Comparison of ENCODE assay signal across 11 cellular contexts in the genomic region with DNA sequence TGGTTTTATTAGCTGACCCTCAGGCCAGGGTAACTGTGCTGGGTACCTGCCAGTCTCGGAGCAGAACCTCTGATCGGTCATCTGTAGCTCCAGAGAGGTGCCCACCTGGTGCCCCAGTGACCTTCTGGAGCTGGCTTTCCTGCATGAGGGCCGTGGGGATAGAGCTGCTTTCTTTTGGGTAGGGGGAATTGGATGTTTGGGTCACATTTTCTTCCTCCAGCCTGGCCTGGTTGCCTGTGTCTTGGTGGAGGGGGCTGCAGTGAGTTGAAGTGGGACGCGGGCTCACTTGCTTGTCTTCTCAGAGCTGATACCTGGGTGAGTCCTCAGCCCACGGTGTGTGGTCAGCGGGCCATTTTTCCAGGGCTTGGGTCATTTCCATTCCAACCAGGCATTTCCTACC. TPM values are rescaled to one million over a fixed set of nuclear protein-coding genes. Genes with fewer than 3 reads are reported as not detected.
DNase-seq lines count a peak whose midpoint lies in the region; ATAC-seq and TF ChIP-seq lines count a peak whose summit lies in the region.
"Had no signal": no experiment of that assay in that cellular context is flagged by ENCODE, and none has a peak within 500 bp of the region (broad histone marks: within the 10 kb centered on the region; RNA-seq: fewer than 3 reads in every experiment).

No MANE protein-coding gene starts in this region.

- H3K9me3 ChIP-seq in colonic mucosa = no peaks in the 10 kb centered on the region

- H3K9ac ChIP-seq in colonic mucosa (ENCODE audit: low read depth in 2 of 2, low read length in 2 of 2) = peak overlapping the region; percentile 62 to 92

- H3K27ac Mint-ChIP-seq in naive thymus-derived CD8-positive, alpha-beta T cell = peak overlapping the region in 8 of 10 donors; percentile 34 to 97 (median 74)

- H3K4me3 ChIP-seq in AG10803 (ENCODE audit: low read length) (peak overlapping the region; percentile 8; the same call in 1 of the 2 replicates), HL-60 (replicated peaks; ENCODE audit: insufficient read depth, low read length) (no peak overlapping the region), colonic mucosa (peak overlapping the region; percentile 82)

- no peaks in the 10 kb centered on the region for H3K9me3 Mint-ChIP-seq in naive thymus-derived CD8-positive, alpha-beta T cell

- peak overlapping the region; percentile 67 for H3K27ac ChIP-seq in HL-60 (replicated peaks)
- H3K27ac ChIP-seq in colonic mucosa = peak overlapping the region; percentile 93

- H3K4me1 Mint-ChIP-seq in naive thymus-derived CD8-positive, alpha-beta T cell = peaks cover 27 to 69% (median 64%) of the 10 kb centered on the region in 4 donors

- TF ChIP-seq CTCF in AG10803 (conservative IDR thresholded peaks at IDR 0.05; ENCODE audit: low read length) (no peak), HL-60 (IDR thresholded peaks at IDR 0.05; ENCODE audit: insufficient read depth, low read length) (no peak), colonic mucosa (IDR thresholded peaks at IDR 0.05) (no peak)

- no peak for ATAC-seq in naive thymus-derived CD8-positive, alpha-beta T cell
- ATAC-seq: left colon had no signal

- H3K4me1 ChIP-seq in colonic mucosa = peaks cover 25% of the 10 kb centered on the region

- H3K36me3 ChIP-seq in colonic mucosa = no peaks in the 10 kb centered on the region

- H3K27me3 ChIP-seq in HL-60 (ENCODE audit: insufficient read depth, poor library complexity, severe bottlenecking) (no peaks in the 10 kb centered on the region), colonic mucosa (no peaks in the 10 kb centered on the region)

- POLR2A ChIA-PET in naive thymus-derived CD8-positive, alpha-beta T cell (lab: Charles Lee) = interaction anchor here (0.7 to 4.1 kb wide), 2 partner anchors 9 to 93 kb away, joined by 4 to 29 read pairs; no protein-coding TSS in a partner anchor

- H3K36me3 Mint-ChIP-seq in naive thymus-derived CD8-positive, alpha-beta T cell = peaks cover 0 to 5% (median 0%) of the 10 kb centered on the region in 3 donors

- intact Hi-C loops in colonic mucosa (cut with DNase I) = no loop called here

- DNase-seq in AG10803 (ENCODE audit: low read depth) (no peak), HL-60 (ENCODE audit: low read depth in 1 of 2, low spot score in 1 of 2) (no peak), colonic mucosa (no peak), midbrain (lab: John Stamatoyannopoulos, UW) (no peak), NCI-H748 treated with DMSO at 0.1 percent for 48 hours (lab: John Stamatoyannopoulos, UW) (no peak), AG08396 (ENCODE audit: low spot score) (no peak), NCI-H2107 (lab: John Stamatoyannopoulos, UW) (no peak)
- DNase-seq in naive thymus-derived CD8-positive, alpha-beta T cell = no peak
- DNase-seq: central memory CD4-positive, alpha-beta T cell; DMS79 treated with DMSO at 0.1 percent for 48 hours; left colon had no signal

- peaks cover 0 to 2% (median 0%) of the 10 kb centered on the region in 5 donors for H3K27me3 Mint-ChIP-seq in naive thymus-derived CD8-positive, alpha-beta T cell

- H3K4me3 Mint-ChIP-seq in naive thymus-derived CD8-positive, alpha-beta T cell = peak overlapping the region in 8 of 10 donors; percentile 5 to 89 (median 70)

RNA-seq across cellular contexts. Expression of gene ZNF710, which starts 2.6 kb away (rescaled TPM):
- total RNA-seq in colonic mucosa = 10 to 100 TPM; 35.0 to 43.7 TPM
- 10 to 100 TPM; 13.8 to 14.5 TPM for total RNA-seq in naive thymus-derived CD8-positive, alpha-beta T cell
- 1 to 10 TPM in 1 of 3 donors, under 1 TPM in 2; 0.23 to 1.8 (median 0.47) TPM for polyA plus RNA-seq in naive thymus-derived CD8-positive, alpha-beta T cell
